Comparison of ENCODE assay signal across 26 cellular contexts in genomic region chr16:85991425-85991824, GRCh38.
DNase-seq lines count a peak whose midpoint lies in the region; ATAC-seq and TF ChIP-seq lines count a peak whose summit lies in the region.
"Had no signal": no experiment of that assay in that cellular context is flagged by ENCODE, and none has a peak within 500 bp of the region (broad histone marks: within the 10 kb centered on the region; RNA-seq: fewer than 3 reads in every experiment).

No MANE protein-coding gene starts in this region.

- no peaks in the 10 kb centered on the region for H3K36me3 Mint-ChIP-seq in activated naive CD4-positive, alpha-beta T cell treated with anti-CD3 and anti-CD28 coated beads for 36 hours (ENCODE audit: low read depth)
- H3K36me3 Mint-ChIP-seq in GM23338 (ENCODE audit: low read depth) (no peaks in the 10 kb centered on the region), glutamatergic neuron (ENCODE audit: unreplicated experiment) (peaks cover 6% of the 10 kb centered on the region)
- no peaks in the 10 kb centered on the region for H3K36me3 Mint-ChIP-seq in stimulated activated naive B cell treated with anti-CD40 and anti-IgM and Interleukin-4, amounts not matched to agents 10 μg/mL and 1 μg/mL and 100 μg/mL, for 72 hours

- no peak overlapping the region for H2AFZ ChIP-seq in GM23338

- H3K4me2 ChIP-seq in GM23338: no peak overlapping the region

- intact Hi-C loops in activated naive CD4-positive, alpha-beta T cell treated with anti-CD3 and anti-CD28 coated beads for 36 hours (cut with micrococcal nuclease): no loop called here

- no peaks in the 10 kb centered on the region for H3K27me3 Mint-ChIP-seq in activated naive CD4-positive, alpha-beta T cell treated with anti-CD3 and anti-CD28 coated beads for 36 hours (ENCODE audit: low read depth)
- no peaks in the 10 kb centered on the region for H3K27me3 Mint-ChIP-seq in GM23338 (ENCODE audit: insufficient read depth, low read depth, poor library complexity)
- peaks cover 7% of the 10 kb centered on the region for H3K27me3 Mint-ChIP-seq in glutamatergic neuron (ENCODE audit: unreplicated experiment)
- H3K27me3 Mint-ChIP-seq in stimulated activated naive B cell treated with anti-CD40 and anti-IgM and Interleukin-4, amounts not matched to agents 10 μg/mL and 1 μg/mL and 100 μg/mL, for 72 hours: no peaks in the 10 kb centered on the region
- H3K27me3 Mint-ChIP-seq: stimulated activated naive CD8-positive, alpha-beta T cell treated with anti-CD3 and anti-CD28 coated beads, Interleukin-15, amount 100 ng/mL, for 72 hours had no signal

- no peaks in the 10 kb centered on the region for H4K20me1 ChIP-seq in GM23338 (replicated peaks; ENCODE audit: insufficient read depth)

- TF ChIP-seq CTCF in GM23338 (conservative IDR thresholded peaks at IDR 0.05; ENCODE audit: low read depth in 2 of 2) (no peak), glutamatergic neuron (IDR thresholded peaks at IDR 0.05; ENCODE audit: partially characterized antibody, unreplicated experiment) (no peak)

- H3K27ac Mint-ChIP-seq in activated naive CD4-positive, alpha-beta T cell treated with anti-CD3 and anti-CD28 coated beads for 36 hours: peak overlapping the region; percentile 96
- H3K27ac Mint-ChIP-seq in GM23338 (no peak overlapping the region; the same call in 1 of the 2 replicates), glutamatergic neuron (ENCODE audit: unreplicated experiment) (peak overlapping the region; percentile 48)
- peak overlapping the region; percentile 59 for H3K27ac Mint-ChIP-seq in stimulated activated naive B cell treated with anti-CD40 and anti-IgM and Interleukin-4, amounts not matched to agents 10 μg/mL and 1 μg/mL and 100 μg/mL, for 72 hours

- CTCF ChIA-PET in activated naive CD4-positive, alpha-beta T cell treated with anti-CD3 and anti-CD28 coated beads for 36 hours (lab: Charles Lee): interaction anchor here (0.7 to 3.4 kb wide), 5 partner anchors 21 to 172 kb away, joined by 3 to 21 read pairs (median 5); no protein-coding TSS in a partner anchor

- DNase-seq in activated naive CD4-positive, alpha-beta T cell treated with anti-CD3 and anti-CD28 coated beads for 36 hours: no peak
- no peak for DNase-seq in activated naive CD4-positive, alpha-beta T cell treated with anti-CD3 and anti-CD28 coated beads, Interleukin-2, amount 50 U/mL, for 16 hours
- no peak for DNase-seq in GM23338 (ENCODE audit: low spot score)
- no peak for DNase-seq in glutamatergic neuron
- DNase-seq in stimulated activated naive B cell treated with anti-CD40 and anti-IgM and Interleukin-4, amounts not matched to agents 10 μg/mL and 1 μg/mL and 100 μg/mL, for 72 hours: no peak
- DNase-seq in Ammon's horn (ENCODE audit: low spot score): no peak
- no peak for DNase-seq in DMS 273 treated with DMSO at 0.1 percent for 48 hours (lab: John Stamatoyannopoulos, UW)
- DNase-seq: activated CD4-positive, alpha-beta T cell treated with anti-CD3 and anti-CD28 coated beads, Interleukin-2, amount 50 U/mL, for 1 hour; C1 segment of cervical spinal cord; Calu3; dermis blood vessel endothelial cell; DND-41; H7; NCI-H1092 treated with DMSO at 0.1 percent for 48 hours; NCI-H187; NCI-H524 treated with DMSO at 0.1 percent for 48 hours; NK-92 treated with Interleukin-12 subunit alpha and Interleukin-12 subunit beta, amount 100 ng/mL, for 24 hours; SHP77 treated with DMSO at 0.1 percent for 48 hours; stimulated activated naive CD8-positive, alpha-beta T cell treated with anti-CD3 and anti-CD28 coated beads, Interleukin-15, amount 100 ng/mL, for 72 hours; T-helper 9 cell had no signal

- H3K4me3 Mint-ChIP-seq in activated naive CD4-positive, alpha-beta T cell treated with anti-CD3 and anti-CD28 coated beads for 36 hours: no peak overlapping the region
- H3K4me3 Mint-ChIP-seq in GM23338: no peak overlapping the region
- no peak overlapping the region for H3K4me3 Mint-ChIP-seq in glutamatergic neuron (ENCODE audit: unreplicated experiment)
- H3K4me3 Mint-ChIP-seq in stimulated activated naive B cell treated with anti-CD40 and anti-IgM and Interleukin-4, amounts not matched to agents 10 μg/mL and 1 μg/mL and 100 μg/mL, for 72 hours: no peak overlapping the region
- H3K4me3 Mint-ChIP-seq: central memory CD8-positive, alpha-beta T cell; stimulated activated naive CD8-positive, alpha-beta T cell treated with anti-CD3 and anti-CD28 coated beads, Interleukin-15, amount 100 ng/mL, for 72 hours had no signal

- H3K4me3 ChIP-seq in GM23338: no peak overlapping the region
- H3K4me3 ChIP-seq: K562, Peyer's patch, prostate gland had no signal

- peaks cover 3% of the 10 kb centered on the region for H3K9me3 Mint-ChIP-seq in activated naive CD4-positive, alpha-beta T cell treated with anti-CD3 and anti-CD28 coated beads for 36 hours
- H3K9me3 Mint-ChIP-seq in GM23338 (no peaks in the 10 kb centered on the region), glutamatergic neuron (ENCODE audit: unreplicated experiment) (no peaks in the 10 kb centered on the region)
- H3K9me3 Mint-ChIP-seq in stimulated activated naive B cell treated with anti-CD40 and anti-IgM and Interleukin-4, amounts not matched to agents 10 μg/mL and 1 μg/mL and 100 μg/mL, for 72 hours: peaks cover 4 to 6% of the 10 kb centered on the region in 2 donors
- H3K9me3 Mint-ChIP-seq: central memory CD8-positive, alpha-beta T cell had no signal

- 0 out of 3 replicates have a peak, but pooled peaks have one; percentile 16 for ATAC-seq in GM23338
- ATAC-seq in stimulated activated naive B cell treated with anti-CD40 and anti-IgM and Interleukin-4, amounts not matched to agents 10 μg/mL and 1 μg/mL and 100 μg/mL, for 72 hours (replicated peaks): no peak
- no peak for ATAC-seq in GM18873 (IDR thresholded peaks at IDR 0.05; ENCODE audit: low FRiP score, unreplicated experiment)
- ATAC-seq: K562; stimulated activated naive CD8-positive, alpha-beta T cell treated with anti-CD3 and anti-CD28 coated beads, Interleukin-15, amount 100 ng/mL, for 72 hours had no signal

- no peaks in the 10 kb centered on the region for H3K4me1 ChIP-seq in GM23338 (ENCODE audit: insufficient read depth)
- H3K4me1 ChIP-seq: prostate gland had no signal

- no peaks in the 10 kb centered on the region for H3F3A ChIP-seq in GM23338 (replicated peaks; ENCODE audit: low read depth)

- H3K79me2 ChIP-seq in GM23338 (replicated peaks; ENCODE audit: insufficient read depth): no peaks in the 10 kb centered on the region

- H3K36me3 ChIP-seq in GM23338 (ENCODE audit: insufficient read depth): no peaks in the 10 kb centered on the region
- H3K36me3 ChIP-seq: Peyer's patch, prostate gland had no signal

- H3K4me1 Mint-ChIP-seq in activated naive CD4-positive, alpha-beta T cell treated with anti-CD3 and anti-CD28 coated beads for 36 hours (ENCODE audit: low read depth): peaks cover 85% of the 10 kb centered on the region
- no peaks in the 10 kb centered on the region for H3K4me1 Mint-ChIP-seq in GM23338
- peaks cover 15% of the 10 kb centered on the region for H3K4me1 Mint-ChIP-seq in glutamatergic neuron (ENCODE audit: low read depth, unreplicated experiment)
- H3K4me1 Mint-ChIP-seq in stimulated activated naive B cell treated with anti-CD40 and anti-IgM and Interleukin-4, amounts not matched to agents 10 μg/mL and 1 μg/mL and 100 μg/mL, for 72 hours: peaks cover 73 to 88% of the 10 kb centered on the region in 2 donors

- no peak overlapping the region for H3K27ac ChIP-seq in GM23338 (ENCODE audit: low read depth)
- H3K27ac ChIP-seq: Peyer's patch, prostate gland, VCaP had no signal

- H3K27me3 ChIP-seq in GM23338 (ENCODE audit: insufficient read depth): no peaks in the 10 kb centered on the region
- H3K27me3 ChIP-seq: Peyer's patch had no signal

- no peaks in the 10 kb centered on the region for H3K9me2 ChIP-seq in GM23338 (ENCODE audit: insufficient read depth)

TF ChIP-seq in GM23338, 12 proteins besides CTCF, POLR2A, EP300 and RAD21 (continues in another document):
- TF ChIP-seq CREB1 (CRISPR knock-in tag; IDR thresholded peaks at IDR 0.05; ENCODE audit: low read depth) (no peak), JUNB (IDR thresholded peaks at IDR 0.05; ENCODE audit: unreplicated experiment) (no peak), ZNF114 (CRISPR knock-in tag; IDR thresholded peaks at IDR 0.05) (no peak)
